In the genomic region with DNA sequence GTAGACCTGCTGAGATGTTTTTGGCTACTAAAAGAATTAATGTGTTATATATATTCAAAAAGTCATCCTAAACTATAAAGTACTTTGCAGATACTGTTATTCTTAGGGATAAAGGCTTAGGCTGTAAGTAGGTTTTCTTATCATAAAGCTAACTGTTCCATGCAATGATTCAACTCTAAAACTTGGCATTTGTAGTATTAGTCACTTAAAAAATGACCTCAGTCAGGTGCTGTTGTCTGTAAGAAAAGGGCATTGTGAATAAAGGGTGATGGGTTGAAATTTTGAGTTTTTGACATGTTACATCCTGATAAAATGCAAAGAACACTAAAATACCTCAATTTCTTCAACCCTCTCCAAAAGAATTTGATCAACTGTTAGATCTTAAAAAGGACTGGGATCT, we compare ENCODE assay signal across 23 cellular contexts. TPM values are rescaled to one million over a fixed set of nuclear protein-coding genes. Genes with fewer than 3 reads are reported as not detected.
A peak's percentile ranks its signal among the peaks of the same experiment; 100 is the strongest.
DNase-seq lines count a peak whose midpoint lies in the region; ATAC-seq, FAIRE-seq and TF ChIP-seq lines count a peak whose summit lies in the region.
"Had no signal": no experiment of that assay in that cellular context is flagged by ENCODE, and none has a peak within 500 bp of the region (broad histone marks: within the 10 kb centered on the region; RNA-seq: fewer than 3 reads in every experiment).

No MANE protein-coding gene starts in this region.

- H3K36me3 ChIP-seq in IMR-90 (ENCODE audit: control insufficient read depth, insufficient read depth, low read length): no peaks in the 10 kb centered on the region
- H3K36me3 ChIP-seq: BLaER1 treated with 17β-estradiol and CSF1 and Interleukin-3, amounts not matched to agents 10 nM and 100 nM; Peyer's patch had no signal

- dilution Hi-C loops in IMR-90 (cut with HindIII; ENCODE audit: low sequenced_read_pairs, unreplicated experiment): no loop called here

- H3K4me1 ChIP-seq in A549: peaks cover 20% of the 10 kb centered on the region
- peaks cover 10% of the 10 kb centered on the region for H3K4me1 ChIP-seq in IMR-90 (ENCODE audit: control insufficient read depth, insufficient read depth, low read length)
- H3K4me1 ChIP-seq: BLaER1 treated with 17β-estradiol and CSF1 and Interleukin-3, amounts not matched to agents 10 nM and 100 nM; body of pancreas; Peyer's patch had no signal

- H3K4me2 ChIP-seq in A549 (peak overlapping the region; percentile 35), IMR-90 (ENCODE audit: low read depth, low read length) (no peak overlapping the region)
- H3K4me2 ChIP-seq: BLaER1 treated with 17β-estradiol and CSF1 and Interleukin-3, amounts not matched to agents 10 nM and 100 nM; hepatocyte had no signal

- H3K27ac ChIP-seq in A549 (peak overlapping the region in 1 of 2 experiments; percentile 38; a peak in 2 of 6 replicates), IMR-90 (ENCODE audit: insufficient read depth, low read length) (no peak overlapping the region)
- H3K27ac ChIP-seq: BLaER1 treated with 17β-estradiol and CSF1 and Interleukin-3, amounts not matched to agents 10 nM and 100 nM; body of pancreas; hepatocyte; Peyer's patch had no signal

- no peak overlapping the region for H3K23ac ChIP-seq in IMR-90 (ENCODE audit: low read depth, low read length)

- no peak overlapping the region for H2AK9ac ChIP-seq in IMR-90 (replicated peaks; ENCODE audit: low read depth, low read length, poor library complexity)

- no peak overlapping the region for H2BK15ac ChIP-seq in IMR-90 (ENCODE audit: low read depth, low read length)

- H4K91ac ChIP-seq in IMR-90 (ENCODE audit: insufficient read depth, low read depth, low read length): no peak overlapping the region

- no peaks in the 10 kb centered on the region for H4K20me1 ChIP-seq in IMR-90 (ENCODE audit: insufficient read depth, low read length)
- H4K20me1 ChIP-seq: BLaER1 treated with 17β-estradiol and CSF1 and Interleukin-3, amounts not matched to agents 10 nM and 100 nM had no signal

- intact Hi-C loops in IMR-90 (cut with micrococcal nuclease): no loop called here

- CTCF ChIA-PET in A549 (lab: Yijun Ruan, JAX): interaction anchor here (0.7 to 1.5 kb wide), 3 partner anchors 9 to 201 kb away, joined by 3 to 5 read pairs (median 4); no protein-coding TSS in a partner anchor
- CTCF ChIA-PET in IMR-90 (lab: Yijun Ruan, JAX): interaction anchor here (1.4 kb wide), 1 partner anchor 19 kb away, joined by 3 read pairs; no protein-coding TSS in a partner anchor

- no peak overlapping the region for H2BK120ac ChIP-seq in IMR-90 (ENCODE audit: low read depth, low read length)

- no peak overlapping the region for H3K18ac ChIP-seq in IMR-90 (ENCODE audit: low read depth, low read length)

- no peak overlapping the region; the same call in 1 of the 2 replicates for H2BK20ac ChIP-seq in IMR-90 (ENCODE audit: low read depth, low read length)

- no peak for TF ChIP-seq RAD21 in A549 (conservative IDR thresholded peaks at IDR 0.05 in 1 of 2, IDR thresholded peaks at IDR 0.05 in 1 of 2)
- TF ChIP-seq RAD21 in IMR-90 (IDR thresholded peaks at IDR 0.05; ENCODE audit: low read length): no peak

- H4K8ac ChIP-seq in IMR-90 (ENCODE audit: low read depth in 2 of 2, low read length in 2 of 2): no peak overlapping the region

- in situ Hi-C loops in IMR-90 (cut with MboI; ENCODE audit: low sequenced_read_pairs): no loop called here

- H3K56ac ChIP-seq in IMR-90 (ENCODE audit: extremely low read depth, insufficient read depth, low read length): no peak overlapping the region

- no peaks in the 10 kb centered on the region for H3K27me3 ChIP-seq in IMR-90 (ENCODE audit: control insufficient read depth, insufficient read depth, low read length)
- H3K27me3 ChIP-seq: BLaER1 treated with 17β-estradiol and CSF1 and Interleukin-3, amounts not matched to agents 10 nM and 100 nM; body of pancreas; hepatocyte; Peyer's patch had no signal

- no peak for TF ChIP-seq EP300 in A549 (IDR thresholded peaks at IDR 0.05)

- H2AFZ ChIP-seq in IMR-90 (replicated peaks; ENCODE audit: low read length, poor library complexity): no peak overlapping the region
- H2AFZ ChIP-seq: hepatocyte had no signal

- H2AK5ac ChIP-seq in IMR-90 (ENCODE audit: low read depth, low read length): no peak overlapping the region

- TF ChIP-seq CTCF in A549 (IDR thresholded peaks at IDR 0.05) (no peak), IMR-90 (conservative IDR thresholded peaks at IDR 0.05; ENCODE audit: low read depth, low read length) (no peak)

- H3K27ac Mint-ChIP-seq in natural killer cell treated with Interleukin-12 subunit alpha and Interleukin-12 subunit beta and Interleukin-15 and Interleukin-18, amount 100 ng/mL, for 72 hours: no peak overlapping the region
- H3K27ac Mint-ChIP-seq: activated naive CD4-positive, alpha-beta T cell treated with anti-CD3 and anti-CD28 coated beads, Interleukin-2, amount 50 U/mL, for 24 hours had no signal

- no peak overlapping the region for H3K9ac ChIP-seq in IMR-90 (ENCODE audit: low read depth, low read length)
- H3K9ac ChIP-seq: BLaER1 treated with 17β-estradiol and CSF1 and Interleukin-3, amounts not matched to agents 10 nM and 100 nM had no signal

- POLR2A ChIA-PET in A549 (lab: Yijun Ruan, JAX): no interaction called here
- POLR2A ChIA-PET in IMR-90 (lab: Charles Lee; ENCODE audit: unreplicated experiment): no interaction called here

- H3K9me1 ChIP-seq in IMR-90 (ENCODE audit: insufficient read depth, low read length): peaks cover 3% of the 10 kb centered on the region

- H3K4me3 ChIP-seq in A549 (no peak overlapping the region), IMR-90 (ENCODE audit: insufficient read depth, low read depth, low read length) (no peak overlapping the region)
- H3K4me3 ChIP-seq: BLaER1 treated with 17β-estradiol and CSF1 and Interleukin-3, amounts not matched to agents 10 nM and 100 nM; body of pancreas; hepatocyte; lung; Peyer's patch had no signal

- no peaks in the 10 kb centered on the region for H3K4me1 Mint-ChIP-seq in natural killer cell treated with Interleukin-12 subunit alpha and Interleukin-12 subunit beta and Interleukin-15 and Interleukin-18, amount 100 ng/mL, for 72 hours (ENCODE audit: low read depth in 2 of 2)
- H3K4me1 Mint-ChIP-seq: activated naive CD4-positive, alpha-beta T cell treated with anti-CD3 and anti-CD28 coated beads, Interleukin-2, amount 50 U/mL, for 24 hours had no signal

- H3K14ac ChIP-seq in IMR-90 (replicated peaks; ENCODE audit: low read depth, low read length): 0 out of 2 replicates have a peak overlapping the region, but pooled peaks have one; percentile 12

- no peak overlapping the region for H3K4me3 Mint-ChIP-seq in natural killer cell treated with Interleukin-12 subunit alpha and Interleukin-12 subunit beta and Interleukin-15 and Interleukin-18, amount 100 ng/mL, for 72 hours
- H3K4me3 Mint-ChIP-seq: activated naive CD4-positive, alpha-beta T cell treated with anti-CD3 and anti-CD28 coated beads, Interleukin-2, amount 50 U/mL, for 24 hours had no signal

- H3K79me1 ChIP-seq in IMR-90 (ENCODE audit: low read depth in 1 of 2, low read length in 2 of 2): no peaks in the 10 kb centered on the region

- H3K4ac ChIP-seq in IMR-90 (ENCODE audit: low read depth, low read length): no peak overlapping the region

- no peak overlapping the region for H4K5ac ChIP-seq in IMR-90 (ENCODE audit: low read depth, low read length)

- no peak overlapping the region for H2BK5ac ChIP-seq in IMR-90 (ENCODE audit: low read depth, low read length, poor library complexity, severe bottlenecking)

- no peak for TF ChIP-seq POLR2A in A549 (IDR thresholded peaks at IDR 0.05; ENCODE audit: low read length)
- TF ChIP-seq POLR2A in IMR-90 (IDR thresholded peaks at IDR 0.05; ENCODE audit: low read depth, low read length): no peak

- 0 out of 3 replicates have a peak, but pooled peaks cover 3% of the 10 kb centered on the region for H3K9me3 ChIP-seq in A549
- H3K9me3 ChIP-seq in IMR-90 (ENCODE audit: control insufficient read depth, insufficient read depth, low read length): no peaks in the 10 kb centered on the region
- H3K9me3 ChIP-seq: body of pancreas, Peyer's patch had no signal

- H3K27me3 Mint-ChIP-seq in natural killer cell treated with Interleukin-12 subunit alpha and Interleukin-12 subunit beta and Interleukin-15 and Interleukin-18, amount 100 ng/mL, for 72 hours: peaks cover 7 to 13% of the 10 kb centered on the region in 2 donors

- ATAC-seq in A549: peak; percentile 57 to 59; a peak in 5 of 6 replicates
- peak; percentile 47 for ATAC-seq in IMR-90 (ENCODE audit: low read depth)
- ATAC-seq in GM18502 (IDR thresholded peaks at IDR 0.05; ENCODE audit: poor library complexity, unreplicated experiment): no peak
- ATAC-seq in natural killer cell treated with Interleukin-12 subunit alpha and Interleukin-12 subunit beta and Interleukin-15 and Interleukin-18, amount 100 ng/mL, for 72 hours: no peak
- ATAC-seq: body of pancreas had no signal

- H3K9me3 Mint-ChIP-seq in natural killer cell treated with Interleukin-12 subunit alpha and Interleukin-12 subunit beta and Interleukin-15 and Interleukin-18, amount 100 ng/mL, for 72 hours: no peaks in the 10 kb centered on the region
- H3K9me3 Mint-ChIP-seq: activated naive CD4-positive, alpha-beta T cell treated with anti-CD3 and anti-CD28 coated beads, Interleukin-2, amount 50 U/mL, for 24 hours had no signal

- no peak for DNase-seq in A549 (ENCODE audit: low read depth in 1 of 2, low spot score in 1 of 2)
- DNase-seq in IMR-90: peak; percentile 69
- DNase-seq in amniotic epithelial cell (ENCODE audit: low read depth): peak; percentile 71
- peak; percentile 18 for DNase-seq in glomerular visceral epithelial cell (ENCODE audit: extremely low spot score)
- DNase-seq in OCI-M1 (lab: John Stamatoyannopoulos, UW): no peak
- no peak for DNase-seq in natural killer cell treated with Interleukin-12 subunit alpha and Interleukin-12 subunit beta and Interleukin-15 and Interleukin-18, amount 100 ng/mL, for 72 hours (ENCODE audit: low spot score)
- no peak for DNase-seq in C1 segment of cervical spinal cord (lab: John Stamatoyannopoulos, UW)
- DNase-seq: activated CD4-positive, alpha-beta T cell treated with anti-CD3 and anti-CD28 coated beads for 1 hour; activated CD8-positive, alpha-beta memory T cell treated with anti-CD3 and anti-CD28 coated beads for 24 hours; activated T-cell treated with anti-CD3 and anti-CD28 coated beads, Interleukin-2, amount 50 U/mL, for 48 hours; body of pancreas; KBM-7; NCI-H187 treated with DMSO at 0.1 percent for 48 hours; NCI-H2227 treated with DMSO at 0.1 percent for 48 hours; Peyer's patch; retina had no signal

- no TSS peak for BruUV-seq in IMR-90 (replicated peaks; lab: Mats Ljungman, UMichigan)

- peak; percentile 13 for FAIRE-seq in A549 (lab: Jason Lieb, UNC)
- FAIRE-seq: G401.6, islet of Langerhans had no signal

- H3K36me3 Mint-ChIP-seq in natural killer cell treated with Interleukin-12 subunit alpha and Interleukin-12 subunit beta and Interleukin-15 and Interleukin-18, amount 100 ng/mL, for 72 hours: no peaks in the 10 kb centered on the region
- H3K36me3 Mint-ChIP-seq: activated naive CD4-positive, alpha-beta T cell treated with anti-CD3 and anti-CD28 coated beads, Interleukin-2, amount 50 U/mL, for 24 hours had no signal

RNA-seq across cellular contexts. Expression of gene ADCY10, which starts 32.9 kb away (rescaled TPM):
- 0.18 and 0.20 TPM in 2 replicates for polyA plus RNA-seq in A549 (2011; rRNA removed)
- polyA plus RNA-seq in A549 (2012; cell fraction: cytosol; rRNA removed): 0.01 and 0.08 TPM in 2 replicates
- polyA plus RNA-seq in A549 (2012; cell fraction: nucleus; rRNA removed): 0.07 and 0.09 TPM in 2 replicates
- polyA plus RNA-seq in A549 (2017; fragmentation: RNase III; extraction: RNeasy Plus Mini Kit Qiagen cat#74134 plus additional on column Dnase treatment): 0.03 to 0.08 TPM (median 0.04 TPM) in 3 replicates
- polyA minus RNA-seq in A549 (2011; rRNA and poly(A)+ RNA removed): 0.10 and 0.54 TPM in 2 replicates
- under 0.01 TPM in 2 replicates for total RNA-seq in IMR-90 (2012; rRNA removed)
- polyA plus RNA-seq in IMR-90 (2012; rRNA removed): 0.03 and 0.19 TPM in 2 replicates
- 0.03 TPM in 1 of 2 replicates, not detected in the other for polyA plus RNA-seq in IMR-90 (2012; cell fraction: cytosol; rRNA removed)
- 0.07 and 0.21 TPM in 2 replicates for polyA plus RNA-seq in IMR-90 (2012; cell fraction: nucleus; rRNA removed; ENCODE audit: low replicate concordance)
- under 1 TPM; 0.33 to 0.48 TPM for total RNA-seq in natural killer cell treated with Interleukin-12 subunit alpha and Interleukin-12 subunit beta and Interleukin-15 and Interleukin-18, amount 100 ng/mL, for 72 hours

RNA-seq across cellular contexts. Expression of gene DCAF6, which starts 55.4 kb away (rescaled TPM):
- polyA plus RNA-seq in A549 (2011; rRNA removed) (74.7 and 86.8 TPM in 2 replicates), A549 (2017; fragmentation: RNase III; extraction: RNeasy Plus Mini Kit Qiagen cat#74134 plus additional on column Dnase treatment) (34.4 to 39.9 TPM (median 38.4 TPM) in 3 replicates), IMR-90 (2012; rRNA removed) (50.1 and 60.4 TPM in 2 replicates)
- polyA plus RNA-seq in A549 (2012; cell fraction: cytosol; rRNA removed): 22.1 and 22.3 TPM in 2 replicates
- polyA plus RNA-seq in A549 (2012; cell fraction: nucleus; rRNA removed): 7.5 and 14.0 TPM in 2 replicates
- 38.0 and 48.4 TPM in 2 replicates for polyA minus RNA-seq in A549 (2011; rRNA and poly(A)+ RNA removed)
- 74.7 and 88.7 TPM in 2 replicates for total RNA-seq in IMR-90 (2012; rRNA removed)
- 12.7 and 40.0 TPM in 2 replicates for polyA plus RNA-seq in IMR-90 (2012; cell fraction: cytosol; rRNA removed)
- 6.0 and 46.7 TPM in 2 replicates for polyA plus RNA-seq in IMR-90 (2012; cell fraction: nucleus; rRNA removed; ENCODE audit: low replicate concordance)
- 10 to 100 TPM; 18.3 to 29.3 TPM for total RNA-seq in natural killer cell treated with Interleukin-12 subunit alpha and Interleukin-12 subunit beta and Interleukin-15 and Interleukin-18, amount 100 ng/mL, for 72 hours

RNA-seq across cellular contexts. Expression of gene MPC2, which starts 55.8 kb away (rescaled TPM):
- polyA plus RNA-seq in A549 (2011; rRNA removed): 98.9 and 120 TPM in 2 replicates
- polyA plus RNA-seq in A549 (2012; cell fraction: cytosol; rRNA removed): 26.4 and 27.7 TPM in 2 replicates
- polyA plus RNA-seq in A549 (2012; cell fraction: nucleus; rRNA removed): 11.7 and 15.3 TPM in 2 replicates
- polyA plus RNA-seq in A549 (2017; fragmentation: RNase III; extraction: RNeasy Plus Mini Kit Qiagen cat#74134 plus additional on column Dnase treatment): 49.5 to 53.0 TPM (median 49.7 TPM) in 3 replicates
- 13.2 and 14.1 TPM in 2 replicates for polyA minus RNA-seq in A549 (2011; rRNA and poly(A)+ RNA removed)
- 35.0 and 56.7 TPM in 2 replicates for total RNA-seq in IMR-90 (2012; rRNA removed)
- 40.9 and 42.9 TPM in 2 replicates for polyA plus RNA-seq in IMR-90 (2012; rRNA removed)
- polyA plus RNA-seq in IMR-90 (2012; cell fraction: cytosol; rRNA removed): 25.6 and 27.4 TPM in 2 replicates
- 7.5 and 13.7 TPM in 2 replicates for polyA plus RNA-seq in IMR-90 (2012; cell fraction: nucleus; rRNA removed; ENCODE audit: low replicate concordance)
- total RNA-seq in natural killer cell treated with Interleukin-12 subunit alpha and Interleukin-12 subunit beta and Interleukin-15 and Interleukin-18, amount 100 ng/mL, for 72 hours: 10 to 100 TPM; 24.9 to 37.1 TPM

Comparison
In these comparisons a context has a peak if more than half of its experiments do, and no peak if none do; other contexts are left out.
1. ATAC-seq: peak in A549 (2 of 2) and IMR-90 (single experiment); none in GM18502 (single experiment) and natural killer cell treated with Interleukin-12 subunit alpha and Interleukin-12 subunit beta and Interleukin-15 and Interleukin-18, amount 100 ng/mL, for 72 hours (0 of 2).
2. DNase-seq: peak in IMR-90 (single experiment), amniotic epithelial cell (single experiment) and glomerular visceral epithelial cell (single experiment); none in A549 (0 of 2), OCI-M1 (single experiment), natural killer cell treated with Interleukin-12 subunit alpha and Interleukin-12 subunit beta and Interleukin-15 and Interleukin-18, amount 100 ng/mL, for 72 hours (single experiment) and C1 segment of cervical spinal cord (0 of 14).